Comparison of ENCODE assay signal across 9 cellular contexts in the genomic region with DNA sequence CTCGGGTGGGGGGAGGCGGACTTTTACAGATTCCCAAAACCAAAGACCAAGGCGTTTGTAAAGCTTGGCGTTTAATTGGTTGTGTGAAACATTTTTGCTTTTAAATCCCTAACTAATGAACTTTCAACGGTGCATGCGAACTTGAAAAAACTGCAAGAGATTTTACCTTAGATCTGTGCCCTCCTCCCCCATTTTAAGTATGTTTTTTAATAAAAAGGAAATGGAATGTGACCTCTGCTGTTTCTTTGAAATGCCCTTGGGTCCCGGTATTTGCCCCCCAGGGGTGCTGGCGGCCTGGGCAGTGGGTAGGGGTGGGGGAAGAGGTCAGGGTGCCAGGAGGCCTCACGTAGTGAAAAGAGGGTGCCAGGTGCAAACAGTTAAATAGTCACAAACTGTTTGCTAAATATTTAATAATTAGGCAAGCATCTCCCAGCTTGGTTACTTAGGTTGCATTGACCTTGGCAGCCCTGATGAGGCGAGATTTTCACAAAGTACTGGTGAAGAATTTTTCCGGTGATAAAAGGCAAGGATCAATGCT.
DNase-seq lines count a peak whose midpoint lies in the region; ATAC-seq and TF ChIP-seq lines count a peak whose summit lies in the region.
"Had no signal": no experiment of that assay in that cellular context is flagged by ENCODE, and none has a peak within 500 bp of the region (broad histone marks: within the 10 kb centered on the region; RNA-seq: fewer than 3 reads in every experiment).

No MANE protein-coding gene starts in this region.

- intact Hi-C loops in A673 (cut with micrococcal nuclease; ENCODE audit: unreplicated experiment): loop anchor here (5.0 to 10.0 kb wide), 2 partner anchors 348 to 580 kb away; no protein-coding TSS in a partner anchor

- H3K4me3 Mint-ChIP-seq in activated naive CD4-positive, alpha-beta T cell treated with anti-CD3 and anti-CD28 coated beads, Interleukin-2, amount 50 U/mL, for 24 hours: peak overlapping the region; percentile 74
- H3K4me3 Mint-ChIP-seq in central memory CD8-positive, alpha-beta T cell: peak overlapping the region; percentile 0

- TF ChIP-seq POLR2A in upper lobe of left lung (IDR thresholded peaks at IDR 0.05): no peak

- peaks cover 0 to 12% of the 10 kb centered on the region in 2 donors for H3K27me3 ChIP-seq in mucosa of rectum (ENCODE audit: control insufficient read depth in 2 of 2, insufficient read depth in 2 of 2, low read length in 2 of 2)
- H3K27me3 ChIP-seq in upper lobe of left lung: peaks cover 0 to 6% (median 0%) of the 10 kb centered on the region in 4 donors
- peaks cover 75% of the 10 kb centered on the region for H3K27me3 ChIP-seq in A673 (replicated peaks; ENCODE audit: insufficient read depth, low read depth, low read length, poor library complexity)
- H3K27me3 ChIP-seq: BLaER1 had no signal

- H3K4me3 ChIP-seq in mucosa of rectum (ENCODE audit: low read length in 2 of 2): peak overlapping the region; percentile 60 to 76
- peak overlapping the region in 3 of 4 donors; percentile 54 to 60 (median 57) for H3K4me3 ChIP-seq in upper lobe of left lung
- no peak overlapping the region for H3K4me3 ChIP-seq in A673 (ENCODE audit: low read depth, low read length, poor library complexity, severe bottlenecking)
- H3K4me3 ChIP-seq: BLaER1 had no signal

- H3K4me1 ChIP-seq in mucosa of rectum (ENCODE audit: control insufficient read depth in 2 of 2, insufficient read depth in 2 of 2, low read length in 2 of 2) (peaks cover 3 to 21% of the 10 kb centered on the region in 2 donors), upper lobe of left lung (peaks cover 0 to 17% (median 10%) of the 10 kb centered on the region in 4 donors), A673 (ENCODE audit: insufficient read depth, low read length, poor library complexity, severe bottlenecking) (peaks cover 5% of the 10 kb centered on the region)
- H3K4me1 ChIP-seq: BLaER1 had no signal

- peak overlapping the region; percentile 75 to 78 for H3K9ac ChIP-seq in mucosa of rectum (ENCODE audit: low read depth in 1 of 2, low read length in 2 of 2)
- H3K9ac ChIP-seq: BLaER1 had no signal

- peaks cover 17% of the 10 kb centered on the region for H3K4me1 Mint-ChIP-seq in activated naive CD4-positive, alpha-beta T cell treated with anti-CD3 and anti-CD28 coated beads, Interleukin-2, amount 50 U/mL, for 24 hours
- H3K4me1 Mint-ChIP-seq in central memory CD8-positive, alpha-beta T cell: no peaks in the 10 kb centered on the region

- peak overlapping the region; percentile 75 to 77 for H3K27ac ChIP-seq in mucosa of rectum (ENCODE audit: low read depth in 2 of 2, low read length in 2 of 2)
- H3K27ac ChIP-seq in upper lobe of left lung: peak overlapping the region in 3 of 4 donors; percentile 46 to 74 (median 48)
- H3K27ac ChIP-seq in A673 (ENCODE audit: low read depth, low read length, poor library complexity, severe bottlenecking): no peak overlapping the region
- H3K27ac ChIP-seq: BLaER1 had no signal

- in situ Hi-C loops in KBM-7 (cut with MboI; ENCODE audit: low pct_unique_long_range_greater_than_20kb, low sequenced_read_pairs): no loop called here

- ATAC-seq in activated naive CD4-positive, alpha-beta T cell treated with anti-CD3 and anti-CD28 coated beads, Interleukin-2, amount 50 U/mL, for 72 hours: no peak
- ATAC-seq in central memory CD8-positive, alpha-beta T cell (replicated peaks; ENCODE audit: extremely low read depth, poor library complexity, severe bottlenecking): no peak
- ATAC-seq in upper lobe of left lung (ENCODE audit: low FRiP score in 2 of 2): no peak

- H3K9me3 ChIP-seq in mucosa of rectum (ENCODE audit: control insufficient read depth in 2 of 2, low read length in 2 of 2): no peaks in the 10 kb centered on the region
- H3K9me3 ChIP-seq in upper lobe of left lung: no peaks in the 10 kb centered on the region
- H3K9me3 ChIP-seq in A673 (ENCODE audit: low read depth, low read length, poor library complexity, severe bottlenecking): no peaks in the 10 kb centered on the region

- no peak for DNase-seq in activated naive CD4-positive, alpha-beta T cell treated with anti-CD3 and anti-CD28 coated beads, Interleukin-2, amount 50 U/mL, for 72 hours (ENCODE audit: low spot score in 2 of 2)
- no peak for DNase-seq in central memory CD8-positive, alpha-beta T cell (ENCODE audit: low spot score in 2 of 2)
- peak in 1 of 2 donors; percentile 37 for DNase-seq in upper lobe of left lung
- DNase-seq in A673 (ENCODE audit: low spot score): no peak
- no peak for DNase-seq in KBM-7
- no peak for DNase-seq in stimulated activated CD4-positive, alpha-beta T cell treated with anti-CD3 and anti-CD28 coated beads, Interleukin-12 subunit alpha, Interleukin-12 subunit beta, amount 100 ng/mL, for 4 hours

- WGBS in upper lobe of left lung, 2 donors: 8 to 9% methylated on average over 11 of the region's 11 CpGs

- no TSS peak for BruUV-seq in A673 (replicated peaks; lab: Mats Ljungman, UMichigan)

- POLR2A ChIA-PET in A673 (lab: Charles Lee; ENCODE audit: low non-redundant PET): no interaction called here

- H3K27me3 Mint-ChIP-seq in activated naive CD4-positive, alpha-beta T cell treated with anti-CD3 and anti-CD28 coated beads, Interleukin-2, amount 50 U/mL, for 24 hours: peaks cover 44% of the 10 kb centered on the region
- H3K27me3 Mint-ChIP-seq in central memory CD8-positive, alpha-beta T cell: peaks cover 83% of the 10 kb centered on the region

- H3K27ac Mint-ChIP-seq in activated naive CD4-positive, alpha-beta T cell treated with anti-CD3 and anti-CD28 coated beads, Interleukin-2, amount 50 U/mL, for 24 hours: no peak overlapping the region
- no peak overlapping the region for H3K27ac Mint-ChIP-seq in activated naive CD4-positive, alpha-beta T cell treated with anti-CD3 and anti-CD28 coated beads, Interleukin-2, amount 50 U/mL, for 72 hours
- no peak overlapping the region for H3K27ac Mint-ChIP-seq in central memory CD8-positive, alpha-beta T cell (ENCODE audit: low read depth)

- H3K36me3 ChIP-seq in mucosa of rectum (ENCODE audit: control insufficient read depth in 2 of 2, insufficient read depth in 2 of 2, low read length in 2 of 2): no peaks in the 10 kb centered on the region
- H3K36me3 ChIP-seq in upper lobe of left lung: no peaks in the 10 kb centered on the region
- no peaks in the 10 kb centered on the region for H3K36me3 ChIP-seq in A673 (ENCODE audit: insufficient read depth, low read length, poor library complexity, severe bottlenecking)
- H3K36me3 ChIP-seq: BLaER1 had no signal

- TF ChIP-seq CTCF in upper lobe of left lung (IDR thresholded peaks at IDR 0.05) (no peak), A673 (conservative IDR thresholded peaks at IDR 0.05; ENCODE audit: low read depth, low read length) (no peak)

- no peaks in the 10 kb centered on the region for H3K9me3 Mint-ChIP-seq in activated naive CD4-positive, alpha-beta T cell treated with anti-CD3 and anti-CD28 coated beads, Interleukin-2, amount 50 U/mL, for 24 hours
- no peaks in the 10 kb centered on the region for H3K9me3 Mint-ChIP-seq in activated naive CD4-positive, alpha-beta T cell treated with anti-CD3 and anti-CD28 coated beads, Interleukin-2, amount 50 U/mL, for 72 hours
- no peaks in the 10 kb centered on the region for H3K9me3 Mint-ChIP-seq in central memory CD8-positive, alpha-beta T cell

- no peaks in the 10 kb centered on the region for H3K36me3 Mint-ChIP-seq in activated naive CD4-positive, alpha-beta T cell treated with anti-CD3 and anti-CD28 coated beads, Interleukin-2, amount 50 U/mL, for 24 hours
- peaks cover 0 to 5% of the 10 kb centered on the region in 2 donors for H3K36me3 Mint-ChIP-seq in activated naive CD4-positive, alpha-beta T cell treated with anti-CD3 and anti-CD28 coated beads, Interleukin-2, amount 50 U/mL, for 72 hours
- peaks cover 3% of the 10 kb centered on the region for H3K36me3 Mint-ChIP-seq in central memory CD8-positive, alpha-beta T cell (ENCODE audit: insufficient read depth)

- CTCF ChIA-PET in A673 (lab: Charles Lee): no interaction called here

- TF ChIP-seq EP300 in upper lobe of left lung (IDR thresholded peaks at IDR 0.05): no peak
